In genomic region chr3:82940124-82940523, GRCh38 we compare ENCODE assay signal across 18 cellular contexts.
DNase-seq lines count a peak whose midpoint lies in the region; ATAC-seq, FAIRE-seq and TF ChIP-seq lines count a peak whose summit lies in the region.
"Had no signal": no experiment of that assay in that cellular context is flagged by ENCODE, and none has a peak within 500 bp of the region (broad histone marks: within the 10 kb centered on the region; RNA-seq: fewer than 3 reads in every experiment).

No MANE protein-coding gene starts in this region.

- no peak overlapping the region for H3K4me2 ChIP-seq in HepG2 (ENCODE audit: low read depth, low read length)
- no peak overlapping the region for H3K4me2 ChIP-seq in mesenchymal stem cell (ENCODE audit: low read length, poor library complexity, severe bottlenecking)
- H3K4me2 ChIP-seq: PC-9 had no signal

- no peaks in the 10 kb centered on the region for H4K20me1 ChIP-seq in HepG2 (ENCODE audit: insufficient read depth, low read length)

- no peak for TF ChIP-seq RAD21 in HepG2 (CRISPR knock-in tag; IDR thresholded peaks at IDR 0.05)

- no peak overlapping the region for H3K27ac Mint-ChIP-seq in activated CD4-positive, alpha-beta memory T cell treated with anti-CD3 and anti-CD28 coated beads, Interleukin-2, amount 10 ng/mL, durations not matched to agents 7 days and 5 days
- H3K27ac Mint-ChIP-seq in activated CD4-positive, alpha-beta memory T cell treated with anti-CD3 and anti-CD28 coated beads for 36 hours = no peak overlapping the region

- no peak overlapping the region for H3K9ac ChIP-seq in HepG2 (ENCODE audit: insufficient read depth, low read depth, low read length)
- no peak overlapping the region for H3K9ac ChIP-seq in mesenchymal stem cell (ENCODE audit: low read length)

- H4K91ac ChIP-seq in mesenchymal stem cell (ENCODE audit: low read length) = peak overlapping the region; percentile 3

- peak; percentile 11 for DNase-seq in activated CD4-positive, alpha-beta memory T cell treated with anti-CD3 and anti-CD28 coated beads, Interleukin-2, amount 10 ng/mL, durations not matched to agents 7 days and 5 days
- no peak for DNase-seq in activated CD4-positive, alpha-beta memory T cell treated with anti-CD3 and anti-CD28 coated beads for 36 hours
- DNase-seq in right lobe of liver (peak; percentile 13 to 42 (median 40)), HepG2 (ENCODE audit: low spot score) (no peak), mesenchymal stem cell (no peak), upper lobe of right lung (peak; percentile 46), NCI-H2171 (lab: John Stamatoyannopoulos, UW) (no peak), frontal cortex (ENCODE audit: low spot score in 2 of 2) (no peak)
- DNase-seq: DMS79 treated with DMSO at 0.1 percent for 48 hours, GOT3, IMR-90, NCI-H1417, NCI-H187, NCI-H226, NCI-H524, PC-9 had no signal

- H3K23ac ChIP-seq in mesenchymal stem cell (ENCODE audit: low read length in 2 of 2) = no peak overlapping the region

- no peaks in the 10 kb centered on the region for H3K27me3 Mint-ChIP-seq in activated CD4-positive, alpha-beta memory T cell treated with anti-CD3 and anti-CD28 coated beads, Interleukin-2, amount 10 ng/mL, durations not matched to agents 7 days and 5 days
- no peaks in the 10 kb centered on the region for H3K27me3 Mint-ChIP-seq in activated CD4-positive, alpha-beta memory T cell treated with anti-CD3 and anti-CD28 coated beads for 36 hours

- H3K9me3 ChIP-seq in right lobe of liver (no peaks in the 10 kb centered on the region), HepG2 (ENCODE audit: low read length) (no peaks in the 10 kb centered on the region), mesenchymal stem cell (ENCODE audit: control insufficient read depth, low read length) (peaks cover 29% of the 10 kb centered on the region), upper lobe of right lung (no peaks in the 10 kb centered on the region)

- CTCF ChIA-PET in activated CD4-positive, alpha-beta memory T cell treated with anti-CD3 and anti-CD28 coated beads, Interleukin-2, amount 10 ng/mL, durations not matched to agents 7 days and 5 days (lab: Charles Lee) = no interaction called here
- CTCF ChIA-PET in activated CD4-positive, alpha-beta memory T cell treated with anti-CD3 and anti-CD28 coated beads for 36 hours (lab: Charles Lee) = no interaction called here
- CTCF ChIA-PET in HepG2 (lab: Yijun Ruan, JAX; ENCODE audit: low intra/inter-chr PET ratio, low total read pairs) = no interaction called here

- BruUV-seq in HepG2 (replicated peaks; lab: Mats Ljungman, UMichigan) = no TSS peak

- POLR2A ChIA-PET in activated CD4-positive, alpha-beta memory T cell treated with anti-CD3 and anti-CD28 coated beads, Interleukin-2, amount 10 ng/mL, durations not matched to agents 7 days and 5 days (lab: Charles Lee) = no interaction called here
- POLR2A ChIA-PET in activated CD4-positive, alpha-beta memory T cell treated with anti-CD3 and anti-CD28 coated beads for 36 hours (lab: Charles Lee) = no interaction called here
- POLR2A ChIA-PET in HepG2 (lab: Yijun Ruan, JAX) = no interaction called here

- no peak for TF ChIP-seq CTCF in right lobe of liver (IDR thresholded peaks at IDR 0.05)
- no peak for TF ChIP-seq CTCF in HepG2 (CRISPR knock-in tag; IDR thresholded peaks at IDR 0.05)
- TF ChIP-seq CTCF in upper lobe of right lung (IDR thresholded peaks at IDR 0.05) = no peak

- no peak overlapping the region for H2BK5ac ChIP-seq in mesenchymal stem cell (ENCODE audit: low read depth, low read length, poor library complexity, severe bottlenecking)

- H3K9me3 Mint-ChIP-seq in activated CD4-positive, alpha-beta memory T cell treated with anti-CD3 and anti-CD28 coated beads, Interleukin-2, amount 10 ng/mL, durations not matched to agents 7 days and 5 days = peaks cover 9% of the 10 kb centered on the region
- H3K9me3 Mint-ChIP-seq in activated CD4-positive, alpha-beta memory T cell treated with anti-CD3 and anti-CD28 coated beads for 36 hours = peaks cover 34% of the 10 kb centered on the region

- no peak overlapping the region for H3K4me3 ChIP-seq in right lobe of liver
- H3K4me3 ChIP-seq in HepG2 (replicated peaks in 1 of 3; ENCODE audit: insufficient read depth in 1 of 3, low read depth in 2 of 3, low read length in 3 of 3) = no peak overlapping the region
- peak overlapping the region in 1 of 2 experiments; percentile 18 for H3K4me3 ChIP-seq in mesenchymal stem cell (ENCODE audit: insufficient read depth in 1 of 2, low read depth in 1 of 2, low read length in 2 of 2)
- no peak overlapping the region for H3K4me3 ChIP-seq in upper lobe of right lung
- H3K4me3 ChIP-seq: PC-9 had no signal

- in situ Hi-C loops in HepG2 (cut with HindIII; ENCODE audit: extremely low pct_ligation_motif_present, low pct_unique_long_range_greater_than_20kb) = no loop called here

- no peak overlapping the region for H3K27ac ChIP-seq in right lobe of liver
- H3K27ac ChIP-seq in HepG2 (ENCODE audit: extremely low read length, insufficient read depth, low read length) = no peak overlapping the region
- H3K27ac ChIP-seq in mesenchymal stem cell (ENCODE audit: low read length, poor library complexity, severe bottlenecking) = no peak overlapping the region
- no peak overlapping the region for H3K27ac ChIP-seq in upper lobe of right lung
- H3K27ac ChIP-seq: 22Rv1, PC-9 had no signal

- H2BK15ac ChIP-seq in mesenchymal stem cell (ENCODE audit: low read depth, poor library complexity, severe bottlenecking) = no peak overlapping the region

- no peaks in the 10 kb centered on the region for H3K4me1 ChIP-seq in right lobe of liver
- no peaks in the 10 kb centered on the region for H3K4me1 ChIP-seq in HepG2 (ENCODE audit: insufficient read depth, low read length)
- H3K4me1 ChIP-seq in mesenchymal stem cell (ENCODE audit: control insufficient read depth, insufficient read depth, low read depth, low read length) = no peaks in the 10 kb centered on the region
- no peaks in the 10 kb centered on the region for H3K4me1 ChIP-seq in upper lobe of right lung

- ATAC-seq in right lobe of liver = no peak
- no peak for ATAC-seq in HepG2
- ATAC-seq in upper lobe of right lung = no peak

- no peak for TF ChIP-seq POLR2A in right lobe of liver (IDR thresholded peaks at IDR 0.05)
- TF ChIP-seq POLR2A in HepG2 (IDR thresholded peaks at IDR 0.05; ENCODE audit: insufficient read depth in 1 of 2, low read depth in 2 of 2, low read length in 2 of 2) = no peak

- WGBS in right lobe of liver (ENCODE audit: insufficient coverage, low coverage, low lambda C conversion rate, missing lambda C conversion rate) = 94% methylated on average over 4 of the region's 16 CpGs
- WGBS in HepG2 (ENCODE audit: low lambda C conversion rate) = 71% methylated on average over 10 of the region's 16 CpGs
- WGBS in mesenchymal stem cell = 94% methylated on average over 16 of the region's 16 CpGs

- H3K18ac ChIP-seq in mesenchymal stem cell (ENCODE audit: low read depth in 1 of 2, low read length in 2 of 2) = no peak overlapping the region

- no peaks in the 10 kb centered on the region for H3K79me2 ChIP-seq in HepG2 (ENCODE audit: insufficient read depth, low read length)

- no peak overlapping the region for H2AK5ac ChIP-seq in mesenchymal stem cell (ENCODE audit: low read length, severe bottlenecking)

- H3K27me3 ChIP-seq in right lobe of liver (no peaks in the 10 kb centered on the region), HepG2 (ENCODE audit: control insufficient read depth in 1 of 2, insufficient read depth in 2 of 2, low read length in 2 of 2) (no peaks in the 10 kb centered on the region; a peak in 1 of 5 replicates), mesenchymal stem cell (ENCODE audit: control insufficient read depth in 1 of 2, insufficient read depth in 1 of 2, low read length in 2 of 2) (no peaks in the 10 kb centered on the region), upper lobe of right lung (no peaks in the 10 kb centered on the region)

- no peaks in the 10 kb centered on the region for H3K4me1 Mint-ChIP-seq in activated CD4-positive, alpha-beta memory T cell treated with anti-CD3 and anti-CD28 coated beads, Interleukin-2, amount 10 ng/mL, durations not matched to agents 7 days and 5 days
- H3K4me1 Mint-ChIP-seq in activated CD4-positive, alpha-beta memory T cell treated with anti-CD3 and anti-CD28 coated beads for 36 hours (ENCODE audit: low read depth) = no peaks in the 10 kb centered on the region
- H3K4me1 Mint-ChIP-seq: CD14-positive monocyte had no signal

- H4K8ac ChIP-seq in mesenchymal stem cell (ENCODE audit: low read length) = no peak overlapping the region

- no peaks in the 10 kb centered on the region for H3K79me1 ChIP-seq in mesenchymal stem cell (replicated peaks; ENCODE audit: low read length, poor library complexity, severe bottlenecking)

- H3K4me3 Mint-ChIP-seq in activated CD4-positive, alpha-beta memory T cell treated with anti-CD3 and anti-CD28 coated beads, Interleukin-2, amount 10 ng/mL, durations not matched to agents 7 days and 5 days = no peak overlapping the region
- H3K4me3 Mint-ChIP-seq in activated CD4-positive, alpha-beta memory T cell treated with anti-CD3 and anti-CD28 coated beads for 36 hours = no peak overlapping the region
- H3K4me3 Mint-ChIP-seq: CD14-positive monocyte had no signal

- H2BK120ac ChIP-seq in mesenchymal stem cell (ENCODE audit: low read depth, low read length) = no peak overlapping the region

- H2AFZ ChIP-seq in HepG2 (ENCODE audit: low read length) = no peak overlapping the region
- no peak overlapping the region for H2AFZ ChIP-seq in mesenchymal stem cell (ENCODE audit: low read depth, low read length)
- H2AFZ ChIP-seq: PC-9 had no signal

- no peak overlapping the region for H2BK12ac ChIP-seq in mesenchymal stem cell (ENCODE audit: low read length in 2 of 2)

- intact Hi-C loops in activated CD4-positive, alpha-beta memory T cell treated with anti-CD3 and anti-CD28 coated beads for 36 hours (cut with micrococcal nuclease) = no loop called here
- intact Hi-C loops in right lobe of liver (cut with DNase I) (no loop called here), HepG2 (cut with micrococcal nuclease; ENCODE audit: unreplicated experiment) (no loop called here), upper lobe of right lung (cut with DNase I) (no loop called here)

- no peak overlapping the region for H3K14ac ChIP-seq in mesenchymal stem cell (ENCODE audit: low read length in 2 of 2)

- H3K4ac ChIP-seq in mesenchymal stem cell (ENCODE audit: low read depth in 1 of 2, low read length in 2 of 2) = no peak overlapping the region

- TF ChIP-seq EP300 in HepG2 (IDR thresholded peaks at IDR 0.05; ENCODE audit: low read depth in 2 of 2, low read length in 2 of 2) (no peak), HepG2 (CRISPR knock-in tag; IDR thresholded peaks at IDR 0.05; ENCODE audit: borderline replicate concordance) (no peak)

- no peaks in the 10 kb centered on the region for H3K36me3 Mint-ChIP-seq in activated CD4-positive, alpha-beta memory T cell treated with anti-CD3 and anti-CD28 coated beads, Interleukin-2, amount 10 ng/mL, durations not matched to agents 7 days and 5 days (ENCODE audit: low read depth)
- no peaks in the 10 kb centered on the region for H3K36me3 Mint-ChIP-seq in activated CD4-positive, alpha-beta memory T cell treated with anti-CD3 and anti-CD28 coated beads for 36 hours
- H3K36me3 Mint-ChIP-seq: CD14-positive monocyte had no signal

- no peak for FAIRE-seq in HepG2 (lab: Jason Lieb, UNC)
- no peak for FAIRE-seq in frontal cortex (lab: Jason Lieb, UNC)

- no peaks in the 10 kb centered on the region for H3K36me3 ChIP-seq in right lobe of liver
- no peaks in the 10 kb centered on the region for H3K36me3 ChIP-seq in HepG2 (replicated peaks in 1 of 2; ENCODE audit: control insufficient read depth in 1 of 2, insufficient read depth in 2 of 2, low read length in 2 of 2)
- peaks cover 0 to 6% of the 10 kb centered on the region in 2 experiments for H3K36me3 ChIP-seq in mesenchymal stem cell (ENCODE audit: control insufficient read depth in 1 of 2, insufficient read depth in 2 of 2, low read depth in 1 of 2, low read length in 2 of 2)
- no peaks in the 10 kb centered on the region for H3K36me3 ChIP-seq in upper lobe of right lung

Comparison
In these comparisons a context has a peak if more than half of its experiments do, and no peak if none do; other contexts are left out.
1. DNase-seq: peak in activated CD4-positive, alpha-beta memory T cell treated with anti-CD3 and anti-CD28 coated beads, Interleukin-2, amount 10 ng/mL, durations not matched to agents 7 days and 5 days (single experiment), right lobe of liver (3 of 3) and upper lobe of right lung (single experiment); none in activated CD4-positive, alpha-beta memory T cell treated with anti-CD3 and anti-CD28 coated beads for 36 hours (single experiment), HepG2 (single experiment), mesenchymal stem cell (single experiment), NCI-H2171 (single experiment) and frontal cortex (0 of 2).